31 cellular contexts compared by ENCODE assay signal in the genomic region with DNA sequence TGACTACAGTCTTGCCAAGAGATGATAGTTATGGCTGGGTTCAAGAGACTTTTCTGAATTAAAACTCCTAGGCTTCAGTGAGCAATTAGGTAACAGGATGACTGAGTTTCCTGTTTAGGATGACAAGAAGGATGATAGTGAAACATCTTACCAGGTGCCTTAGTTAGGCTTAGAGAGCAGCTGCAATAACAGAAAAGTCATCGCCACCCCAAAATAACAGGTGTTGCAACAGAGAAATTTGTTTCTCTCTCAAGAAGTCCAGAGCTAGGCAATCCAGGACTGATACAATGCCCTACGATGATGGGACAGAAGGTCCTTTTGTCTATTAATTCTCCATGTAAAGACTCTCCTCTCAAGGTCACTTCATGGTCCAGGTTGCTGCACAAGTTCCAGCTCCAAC.
"Had no signal": no experiment of that assay in that cellular context is flagged by ENCODE, and none has a peak within 500 bp of the region (broad histone marks: within the 10 kb centered on the region; RNA-seq: fewer than 3 reads in every experiment).

No MANE protein-coding gene starts in this region.

- H3K4me3 ChIP-seq: Peyer's patch, SK-N-MC had no signal

- H3K27me3 ChIP-seq: Peyer's patch had no signal

- H3K4me1 ChIP-seq: Peyer's patch had no signal

- H3K27ac ChIP-seq: Peyer's patch, SK-N-MC had no signal

- DNase-seq: MM.1S, NCI-H1048, NCI-H1092 treated with DMSO at 0.1 percent for 48 hours, NCI-H1105 treated with DMSO at 0.1 percent for 48 hours, NCI-H1417, NCI-H1436, NCI-H146, NCI-H1694, NCI-H187, NCI-H1930, NCI-H2029 treated with DMSO at 0.1 percent for 48 hours, NCI-H2081 treated with DMSO at 0.1 percent for 48 hours, NCI-H2107, NCI-H2171, NCI-H226, NCI-H446 treated with DMSO at 0.1 percent for 48 hours, NCI-H510A, NCI-H524, NCI-H526, NCI-H748 treated with DMSO at 0.1 percent for 48 hours, NCI-H82, OCI-M1, PC-3, Peyer's patch, Right ventricle myocardium superior, RPMI8226, SHP77 treated with DMSO at 0.1 percent for 48 hours, T-cell, T-helper 17 cell had no signal

- H3K36me3 ChIP-seq: Peyer's patch had no signal

- H3K9me3 ChIP-seq: Peyer's patch had no signal

- ATAC-seq: PC-3, SK-N-SH treated with all-trans-retinoic acid at 6 μM for 48 hours, T-cell, T-helper 17 cell had no signal
